8 cellular contexts compared by ENCODE assay signal in genomic region chr18:13381907-13382682, GRCh38.
A peak's percentile ranks its signal among the peaks of the same experiment; 100 is the strongest.
DNase-seq lines count a peak whose midpoint lies in the region; ATAC-seq and TF ChIP-seq lines count a peak whose summit lies in the region.

No MANE protein-coding gene starts in this region.

- ATAC-seq in body of pancreas (peak; percentile 86), gastrocnemius medialis (peak; percentile 34 to 42), HG03108 (IDR thresholded peaks at IDR 0.05; ENCODE audit: unreplicated experiment) (no peak)

- no peaks in the 10 kb centered on the region for H3K79me2 ChIP-seq in hepatocyte

- no peak overlapping the region for H3K4me2 ChIP-seq in hepatocyte

- TF ChIP-seq POLR2A in body of pancreas (IDR thresholded peaks at IDR 0.05) (peak in 1 of 3 donors; percentile 26), gastrocnemius medialis (IDR thresholded peaks at IDR 0.05) (no peak)

- peak; percentile 35 for DNase-seq in stimulated activated CD4-positive, alpha-beta T cell treated with anti-CD3 and anti-CD28 coated beads, Interleukin-4, amount 100 ng/mL, for 24 hours
- DNase-seq in stimulated activated CD4-positive, alpha-beta T cell treated with anti-CD3 and anti-CD28 coated beads, Interleukin-2, amount 100 ng/mL, for 48 hours, result no peak
- DNase-seq in NCI-H748 (lab: John Stamatoyannopoulos, UW; ENCODE audit: unreplicated experiment) (peak; percentile 80), body of pancreas (peak; percentile 48 to 72 (median 66)), hepatocyte (ENCODE audit: low spot score) (no peak), gastrocnemius medialis (peak; percentile 26 to 43), A673 (ENCODE audit: low spot score) (no peak)

- H2AFZ ChIP-seq in hepatocyte, result no peak overlapping the region

- in situ Hi-C loops in gastrocnemius medialis (cut with MboI; ENCODE audit: low sequenced_read_pairs in 4 of 4), result loop anchor here in 1 of 4 donors (10.0 kb wide), 1 partner anchor 143 kb away; no protein-coding TSS in a partner anchor

- 42 to 50% methylated on average over 18 to 20 of the region's 20 CpGs for WGBS in body of pancreas, 2 donors
- 71% methylated on average over 20 of the region's 20 CpGs for WGBS in hepatocyte (ENCODE audit: low lambda C conversion rate, missing lambda C conversion rate)

- H3K27me3 ChIP-seq in body of pancreas (no peaks in the 10 kb centered on the region), hepatocyte (no peaks in the 10 kb centered on the region), gastrocnemius medialis (no peaks in the 10 kb centered on the region), A673 (replicated peaks; ENCODE audit: insufficient read depth, low read depth, low read length, poor library complexity) (no peaks in the 10 kb centered on the region)

- CTCF ChIA-PET in A673 (lab: Charles Lee), result no interaction called here

- BruUV-seq in A673 (replicated peaks; lab: Mats Ljungman, UMichigan), result no TSS peak

- peak overlapping the region; percentile 42 to 79 (median 78) for H3K27ac ChIP-seq in body of pancreas
- H3K27ac ChIP-seq in hepatocyte, result peak overlapping the region; percentile 45
- peak overlapping the region; percentile 58 to 70 (median 68) for H3K27ac ChIP-seq in gastrocnemius medialis
- no peak overlapping the region for H3K27ac ChIP-seq in A673 (ENCODE audit: low read depth, low read length, poor library complexity, severe bottlenecking)

- no peak for TF ChIP-seq CTCF in body of pancreas (IDR thresholded peaks at IDR 0.05)
- no peak for TF ChIP-seq CTCF in hepatocyte (IDR thresholded peaks at IDR 0.05; ENCODE audit: poor library complexity)
- no peak for TF ChIP-seq CTCF in gastrocnemius medialis (IDR thresholded peaks at IDR 0.05 in 4 of 5, conservative IDR thresholded peaks at IDR 0.05 in 1 of 5)
- no peak for TF ChIP-seq CTCF in A673 (conservative IDR thresholded peaks at IDR 0.05; ENCODE audit: low read depth, low read length)

- H3K9me3 ChIP-seq in body of pancreas, result no peaks in the 10 kb centered on the region
- no peaks in the 10 kb centered on the region for H3K9me3 ChIP-seq in hepatocyte (ENCODE audit: low read depth)
- no peaks in the 10 kb centered on the region for H3K9me3 ChIP-seq in gastrocnemius medialis
- no peaks in the 10 kb centered on the region for H3K9me3 ChIP-seq in A673 (ENCODE audit: low read depth, low read length, poor library complexity, severe bottlenecking)

- H3K36me3 ChIP-seq in body of pancreas (replicated peaks in 1 of 2; ENCODE audit: insufficient read depth in 1 of 2, low read depth in 2 of 2) (no peaks in the 10 kb centered on the region), hepatocyte (replicated peaks; ENCODE audit: insufficient read depth, low read depth) (no peaks in the 10 kb centered on the region), gastrocnemius medialis (no peaks in the 10 kb centered on the region), A673 (ENCODE audit: insufficient read depth, low read length, poor library complexity, severe bottlenecking) (no peaks in the 10 kb centered on the region)

- H3K4me1 ChIP-seq in body of pancreas, result peaks cover 10% of the 10 kb centered on the region
- no peaks in the 10 kb centered on the region for H3K4me1 ChIP-seq in hepatocyte (ENCODE audit: insufficient read depth)
- peaks cover 42 to 52% of the 10 kb centered on the region in 2 donors for H3K4me1 ChIP-seq in gastrocnemius medialis
- peaks cover 9% of the 10 kb centered on the region for H3K4me1 ChIP-seq in A673 (ENCODE audit: insufficient read depth, low read length, poor library complexity, severe bottlenecking)

- intact Hi-C loops in body of pancreas (cut with DNase I), result no loop called here
- intact Hi-C loops in gastrocnemius medialis (cut with DNase I; ENCODE audit: low total_unique reads), result loop anchor here (5.0 kb wide), 1 partner anchor 150 kb away; no protein-coding TSS in a partner anchor
- intact Hi-C loops in A673 (cut with micrococcal nuclease; ENCODE audit: unreplicated experiment), result no loop called here

- POLR2A ChIA-PET in A673 (lab: Charles Lee; ENCODE audit: low non-redundant PET), result no interaction called here

- H4K20me1 ChIP-seq in hepatocyte (ENCODE audit: insufficient read depth, poor library complexity, severe bottlenecking), result no peaks in the 10 kb centered on the region

- H3K4me3 ChIP-seq in body of pancreas (no peak overlapping the region), hepatocyte (no peak overlapping the region), gastrocnemius medialis (peak overlapping the region in 3 of 4 donors; percentile 27 to 41 (median 31)), A673 (ENCODE audit: low read depth, low read length, poor library complexity, severe bottlenecking) (no peak overlapping the region)

- H3K9me2 ChIP-seq in hepatocyte (replicated peaks; ENCODE audit: insufficient read depth), result no peaks in the 10 kb centered on the region

Comparison
In these comparisons a context has a peak if more than half of its experiments do, and no peak if none do; other contexts are left out.
1. DNase-seq: peak in stimulated activated CD4-positive, alpha-beta T cell treated with anti-CD3 and anti-CD28 coated beads, Interleukin-4, amount 100 ng/mL, for 24 hours (single experiment), NCI-H748 (single experiment), body of pancreas (4 of 4) and gastrocnemius medialis (2 of 2); none in stimulated activated CD4-positive, alpha-beta T cell treated with anti-CD3 and anti-CD28 coated beads, Interleukin-2, amount 100 ng/mL, for 48 hours (0 of 2), hepatocyte (single experiment) and A673 (single experiment).
2. H3K4me3 ChIP-seq: peak in gastrocnemius medialis (3 of 4); none in body of pancreas (0 of 2), hepatocyte (single experiment) and A673 (single experiment).